Comparison of ENCODE assay signal across 21 cellular contexts in the genomic region with DNA sequence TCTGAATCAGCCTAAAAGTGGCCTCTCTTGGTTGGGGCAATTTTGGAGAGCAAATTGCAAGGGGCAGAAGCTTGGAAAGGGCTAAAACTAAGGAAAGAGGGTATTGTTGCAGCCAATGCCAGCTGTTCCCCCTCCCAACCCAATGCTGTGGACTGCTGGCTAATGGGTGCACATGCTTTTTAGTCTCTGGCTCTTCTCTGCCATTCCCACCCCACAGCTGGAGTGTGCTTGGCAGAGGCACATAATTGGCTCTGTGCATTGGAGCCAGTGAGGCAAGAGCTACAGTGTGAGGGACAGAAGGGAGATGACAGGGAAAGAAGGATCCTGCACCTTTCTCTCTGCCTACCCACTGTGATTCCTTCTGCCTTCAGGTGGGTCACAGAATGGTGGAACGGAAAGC.
DNase-seq lines count a peak whose midpoint lies in the region; ATAC-seq, FAIRE-seq and TF ChIP-seq lines count a peak whose summit lies in the region.
"Had no signal": no experiment of that assay in that cellular context is flagged by ENCODE, and none has a peak within 500 bp of the region (broad histone marks: within the 10 kb centered on the region; RNA-seq: fewer than 3 reads in every experiment).

No MANE protein-coding gene starts in this region.

- H3K79me2 ChIP-seq in H1 (ENCODE audit: control insufficient read depth in 1 of 2, insufficient read depth in 2 of 2, low read length in 2 of 2), result no peaks in the 10 kb centered on the region
- no peaks in the 10 kb centered on the region for H3K79me2 ChIP-seq in GM23248 (ENCODE audit: insufficient read depth)

- H2BK5ac ChIP-seq in H1 (ENCODE audit: low read depth, low read length), result no peak overlapping the region

- no peak overlapping the region for H3K56ac ChIP-seq in H1 (replicated peaks; ENCODE audit: insufficient read length, low read depth, low read length)

- no peaks in the 10 kb centered on the region for H3K36me3 ChIP-seq in MG63
- no peaks in the 10 kb centered on the region for H3K36me3 ChIP-seq in H1 (ENCODE audit: control insufficient read depth in 2 of 4, insufficient read depth in 4 of 4, low read length in 3 of 4)
- no peaks in the 10 kb centered on the region for H3K36me3 ChIP-seq in GM23248 (ENCODE audit: low read depth)
- H3K36me3 ChIP-seq: SJSA1 had no signal

- H4K8ac ChIP-seq in H1 (ENCODE audit: extremely low read depth, insufficient read depth, low read length), result no peak overlapping the region

- H3K23me2 ChIP-seq in H1 (ENCODE audit: low read depth, low read length), result peaks cover 7% of the 10 kb centered on the region; the same call in 1 of the 2 replicates

- no peak for TF ChIP-seq EP300 in H1 (IDR thresholded peaks at IDR 0.05; ENCODE audit: borderline replicate concordance in 1 of 2, low read depth in 2 of 2, low read length in 2 of 2)

- TF ChIP-seq CTCF in H1 (IDR thresholded peaks at IDR 0.05; ENCODE audit: control extremely low read depth in 1 of 3, insufficient read depth in 1 of 3, low read depth in 1 of 3, low read length in 3 of 3), result no peak

- H3K4me2 ChIP-seq in H1 (ENCODE audit: insufficient read depth in 1 of 2, low read depth in 2 of 2, low read length in 2 of 2) (no peak overlapping the region), GM23248 (ENCODE audit: unreplicated experiment) (no peak overlapping the region)
- H3K4me2 ChIP-seq: PC-9 had no signal

- H3K9me2 ChIP-seq in GM23248 (ENCODE audit: insufficient read depth), result no peaks in the 10 kb centered on the region

- H2AK5ac ChIP-seq in H1 (ENCODE audit: low read depth, low read length), result peak overlapping the region; percentile 67; the same call in 1 of the 2 replicates

- no peak overlapping the region for H4K91ac ChIP-seq in H1 (replicated peaks; ENCODE audit: insufficient read length, low read length)

- no peak overlapping the region for H3K18ac ChIP-seq in H1 (ENCODE audit: extremely low read depth, low read length)

- H2AFZ ChIP-seq in H1 (ENCODE audit: low read length) (no peak overlapping the region), GM23248 (no peak overlapping the region)
- H2AFZ ChIP-seq: PC-9 had no signal

- CTCF ChIA-PET in H1 (lab: Charles Lee; ENCODE audit: partially characterized antibody), result interaction anchor here (0.9 to 8.2 kb wide), 11 partner anchors 10 to 199 kb away, joined by 3 to 59 read pairs (median 3); no protein-coding TSS in a partner anchor

- no peak overlapping the region for H4K5ac ChIP-seq in H1 (ENCODE audit: insufficient read length, low read depth, low read length)

- FAIRE-seq in H1 (lab: Jason Lieb, UNC), result no peak
- FAIRE-seq: G401.6 had no signal

- no peaks in the 10 kb centered on the region; the same call in 1 of the 2 replicates for H3F3A ChIP-seq in GM23248 (ENCODE audit: insufficient read depth)

- H3K79me1 ChIP-seq in H1 (ENCODE audit: low read depth, low read length), result no peaks in the 10 kb centered on the region

- H3K9me3 ChIP-seq in MG63 (peaks cover 6% of the 10 kb centered on the region), H1 (ENCODE audit: insufficient read depth in 2 of 2, low read depth in 1 of 2, low read length in 1 of 2) (no peaks in the 10 kb centered on the region), GM23248 (ENCODE audit: low read depth) (no peaks in the 10 kb centered on the region)
- H3K9me3 ChIP-seq: SJSA1 had no signal

- peak overlapping the region; percentile 98 for H2BK15ac ChIP-seq in H1 (ENCODE audit: low read length)

- H3K4me1 ChIP-seq in H1 (replicated peaks in 1 of 4; ENCODE audit: control insufficient read depth in 3 of 4, insufficient read depth in 4 of 4, low read length in 3 of 4) (peaks cover 3 to 22% (median 14%) of the 10 kb centered on the region in 4 experiments), GM23248 (ENCODE audit: insufficient read depth) (peaks cover 7% of the 10 kb centered on the region; the same call in 1 of the 2 replicates)

- POLR2A ChIA-PET in H1 (lab: Charles Lee; ENCODE audit: partially characterized antibody), result interaction anchor here (1.3 kb wide), 1 partner anchor 8 kb away, joined by 3 read pairs; no protein-coding TSS in a partner anchor

- H3K9ac ChIP-seq in H1 (replicated peaks in 1 of 4; ENCODE audit: extremely low read depth in 1 of 4, low read depth in 3 of 4, low read length in 3 of 4) (no peak overlapping the region), GM23248 (no peak overlapping the region)

- H3K4ac ChIP-seq in H1 (replicated peaks; ENCODE audit: insufficient read length, low read depth, low read length), result no peak overlapping the region

- H4K20me1 ChIP-seq in H1 (replicated peaks in 1 of 2; ENCODE audit: control insufficient read depth in 1 of 2, insufficient read depth in 2 of 2, low read length in 2 of 2) (no peaks in the 10 kb centered on the region), GM23248 (ENCODE audit: insufficient read depth) (no peaks in the 10 kb centered on the region)

- in situ Hi-C loops in GM23248 (cut with MboI), result no loop called here

- no peak for TF ChIP-seq RAD21 in H1 (IDR thresholded peaks at IDR 0.05 in 1 of 2, conservative IDR thresholded peaks at IDR 0.05 in 1 of 2; ENCODE audit: low read depth in 2 of 2, low read length in 2 of 2)

- ATAC-seq in GM21447 (IDR thresholded peaks at IDR 0.05; ENCODE audit: unreplicated experiment), result no peak

- no peak for TF ChIP-seq POLR2A in H1 (IDR thresholded peaks at IDR 0.05; ENCODE audit: control extremely low read depth in 1 of 2, low read depth in 2 of 2, low read length in 2 of 2)

- H2BK20ac ChIP-seq in H1 (ENCODE audit: low read length), result peak overlapping the region; percentile 68; the same call in 1 of the 2 replicates

- H3K27me3 ChIP-seq in MG63 (no peaks in the 10 kb centered on the region), H1 (replicated peaks in 1 of 4; ENCODE audit: control insufficient read depth in 3 of 4, extremely low read depth in 1 of 4, insufficient read depth in 3 of 4, low read length in 3 of 4) (peaks cover 0 to 18% (median 7%) of the 10 kb centered on the region in 4 experiments; a peak in 4 of 7 replicates), GM23248 (replicated peaks; ENCODE audit: insufficient read depth) (no peaks in the 10 kb centered on the region)
- H3K27me3 ChIP-seq: SJSA1 had no signal

- H2BK12ac ChIP-seq in H1 (ENCODE audit: low read depth, low read length), result peak overlapping the region; percentile 89

- H3K4me3 ChIP-seq in MG63, result no peak overlapping the region
- H3K4me3 ChIP-seq in H1 (ENCODE audit: extremely low read depth in 1 of 4, insufficient read depth in 2 of 4, low read depth in 3 of 4, low read length in 4 of 4), result no peak overlapping the region
- no peak overlapping the region for H3K4me3 ChIP-seq in GM23248
- H3K4me3 ChIP-seq: PC-9, SJSA1 had no signal

- H2BK120ac ChIP-seq in H1 (replicated peaks; ENCODE audit: low read depth, low read length), result no peak overlapping the region

- H3K14ac ChIP-seq in H1 (ENCODE audit: insufficient read length), result peak overlapping the region; percentile 9

- peak; percentile 40 for DNase-seq in MG63
- no peak for DNase-seq in H1 (ENCODE audit: low read depth in 1 of 2, low spot score in 2 of 2)
- DNase-seq in medulla oblongata (ENCODE audit: extremely low spot score), result peak; percentile 72
- peak in 33 of 49 donors; percentile 15 to 74 (median 46) for DNase-seq in substantia nigra (lab: John Stamatoyannopoulos, UW)
- no peak for DNase-seq in GM23248
- DNase-seq in NCI-H2081 (lab: John Stamatoyannopoulos, UW), result no peak
- DNase-seq: ACHN; AML-193; CD4-positive, CD25-positive, alpha-beta regulatory T cell; DMS79 treated with DMSO at 0.1 percent for 48 hours; GOT3; KG1; NCI-H1436; NCI-H2029; NCI-H2171 treated with DMSO at 0.1 percent for 48 hours; NCI-H446 treated with DMSO at 0.1 percent for 48 hours; NCI-H748 treated with DMSO at 0.1 percent for 48 hours; PC-9 had no signal

- no peak overlapping the region for H3K27ac ChIP-seq in H1 (ENCODE audit: low read depth, low read length)
- H3K27ac ChIP-seq in substantia nigra (ENCODE audit: low read depth, low read length, poor library complexity, severe bottlenecking), result peak overlapping the region; percentile 31
- no peak overlapping the region for H3K27ac ChIP-seq in GM23248
- H3K27ac ChIP-seq: SJSA1 had no signal

- H3K23ac ChIP-seq in H1 (ENCODE audit: insufficient read length), result no peak overlapping the region

- WGBS in H1 (ENCODE audit: extremely low coverage in 1 of 2, insufficient coverage in 1 of 2, insufficient read length in 1 of 2, insufficient replicate concordance in 2 of 2, low coverage in 1 of 2, low lambda C conversion rate in 2 of 2, missing lambda C conversion rate in 1 of 2), 2 experiments, result 90% methylated on average over 1 of the region's 1 CpG; no CpG with 5 or more reads in 1 of the 2 experiments
- WGBS in GM23248 (ENCODE audit: low coverage in 1 of 2, low lambda C conversion rate in 2 of 2, missing lambda C conversion rate in 2 of 2), 2 experiments, result 48 to 69% methylated on average over 1 of the region's 1 CpG

TF ChIP-seq in H1, 55 proteins besides CTCF, POLR2A, EP300 and RAD21:
- TF ChIP-seq POLR2AphosphoS5 (IDR thresholded peaks at IDR 0.05; ENCODE audit: low read depth, low read length), result no peak
- TF ChIP-seq SUZ12 (IDR thresholded peaks at IDR 0.05; ENCODE audit: low read length), result no peak
- no peak for TF ChIP-seq POU5F1 (IDR thresholded peaks at IDR 0.05; ENCODE audit: low read depth, low read length)
- no peak for TF ChIP-seq KDM5A (IDR thresholded peaks at IDR 0.05; ENCODE audit: low read length)
- TF ChIP-seq EGR1 (IDR thresholded peaks at IDR 0.05; ENCODE audit: borderline replicate concordance, low read depth, low read length), result no peak
- no peak for TF ChIP-seq BRCA1 (IDR thresholded peaks at IDR 0.05; ENCODE audit: low read depth, low read length)
- TF ChIP-seq RNF2 (IDR thresholded peaks at IDR 0.05; ENCODE audit: borderline replicate concordance, low read depth, low read length, missing control alignments, poor library complexity, severe bottlenecking), result no peak
- TF ChIP-seq KDM1A (IDR thresholded peaks at IDR 0.05; ENCODE audit: borderline replicate concordance, low read length), result no peak
- TF ChIP-seq ZNF274 (IDR thresholded peaks at IDR 0.05; ENCODE audit: borderline replicate concordance, extremely low read depth, low read length), result no peak
- TF ChIP-seq, protein P1, sequence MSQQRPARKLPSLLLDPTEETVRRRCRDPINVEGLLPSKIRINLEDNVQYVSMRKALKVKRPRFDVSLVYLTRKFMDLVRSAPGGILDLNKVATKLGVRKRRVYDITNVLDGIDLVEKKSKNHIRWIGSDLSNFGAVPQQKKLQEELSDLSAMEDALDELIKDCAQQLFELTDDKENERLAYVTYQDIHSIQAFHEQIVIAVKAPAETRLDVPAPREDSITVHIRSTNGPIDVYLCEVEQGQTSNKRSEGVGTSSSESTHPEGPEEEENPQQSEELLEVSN (IDR thresholded peaks at IDR 0.05), result no peak
- TF ChIP-seq CREB1 (IDR thresholded peaks at IDR 0.05), result no peak
- no peak for TF ChIP-seq FOSL1 (IDR thresholded peaks at IDR 0.05; ENCODE audit: insufficient read depth, low read depth, low read length)

Comparison
In these comparisons a context has a peak if more than half of its experiments do, and no peak if none do; other contexts are left out.
1. DNase-seq: peak in MG63 (single experiment), medulla oblongata (single experiment) and substantia nigra (33 of 49); none in H1 (0 of 2), GM23248 (single experiment) and NCI-H2081 (0 of 2).